Comparison of ENCODE assay signal across 24 cellular contexts in genomic region chr6:42987533-42988451, GRCh38. TPM values are rescaled to one million over a fixed set of nuclear protein-coding genes. Genes with fewer than 3 reads are reported as not detected.
DNase-seq lines count a peak whose midpoint lies in the region; ATAC-seq, FAIRE-seq and TF ChIP-seq lines count a peak whose summit lies in the region.
"Had no signal": no experiment of that assay in that cellular context is flagged by ENCODE, and none has a peak within 500 bp of the region (broad histone marks: within the 10 kb centered on the region; RNA-seq: fewer than 3 reads in every experiment).

No MANE protein-coding gene starts in this region.

- H3K4me3 Mint-ChIP-seq in activated naive CD8-positive, alpha-beta T cell = peak overlapping the region; percentile 14
- no peak overlapping the region for H3K4me3 Mint-ChIP-seq in activated naive CD8-positive, alpha-beta T cell treated with anti-CD3 and anti-CD28 coated beads for 36 hours
- peak overlapping the region; percentile 87 to 97 for H3K4me3 Mint-ChIP-seq in effector memory CD8-positive, alpha-beta T cell
- H3K4me3 Mint-ChIP-seq in stimulated activated memory B cell treated with anti-CD40 and anti-IgM and Interleukin-4, amounts not matched to agents 10 μg/mL and 1 μg/mL and 100 μg/mL, for 72 hours = no peak overlapping the region
- H3K4me3 Mint-ChIP-seq: dendritic cell treated with granulocyte-macrophage colony-stimulating factor and Interleukin-4, amounts not matched to agents 40 ng/mL and 50 ng/mL, for 4 days had no signal

- TF ChIP-seq POLR2A in GM12891 (IDR thresholded peaks at IDR 0.05; ENCODE audit: low read depth, low read length) = no peak

- CTCF ChIA-PET in RWPE1 (lab: Yijun Ruan, JAX) = interaction anchor here (0.9 kb wide), 1 partner anchor 9 kb away, joined by 3 read pairs; the partner anchor contains the start of gene PEX6

- POLR2A ChIA-PET in RWPE1 (lab: Yijun Ruan, JAX; ENCODE audit: low non-redundant PET) = no interaction called here

- no peaks in the 10 kb centered on the region for H3K27me3 Mint-ChIP-seq in activated naive CD8-positive, alpha-beta T cell
- H3K27me3 Mint-ChIP-seq in activated naive CD8-positive, alpha-beta T cell treated with anti-CD3 and anti-CD28 coated beads for 36 hours = no peaks in the 10 kb centered on the region
- no peaks in the 10 kb centered on the region for H3K27me3 Mint-ChIP-seq in effector memory CD8-positive, alpha-beta T cell
- no peaks in the 10 kb centered on the region for H3K27me3 Mint-ChIP-seq in stimulated activated memory B cell treated with anti-CD40 and anti-IgM and Interleukin-4, amounts not matched to agents 10 μg/mL and 1 μg/mL and 100 μg/mL, for 72 hours
- H3K27me3 Mint-ChIP-seq: dendritic cell treated with granulocyte-macrophage colony-stimulating factor and Interleukin-4, amounts not matched to agents 40 ng/mL and 50 ng/mL, for 4 days had no signal

- H3K9me3 Mint-ChIP-seq in activated naive CD8-positive, alpha-beta T cell (ENCODE audit: low read depth) = no peaks in the 10 kb centered on the region
- H3K9me3 Mint-ChIP-seq in activated naive CD8-positive, alpha-beta T cell treated with anti-CD3 and anti-CD28 coated beads for 36 hours = no peaks in the 10 kb centered on the region
- no peaks in the 10 kb centered on the region for H3K9me3 Mint-ChIP-seq in effector memory CD8-positive, alpha-beta T cell
- H3K9me3 Mint-ChIP-seq in stimulated activated memory B cell treated with anti-CD40 and anti-IgM and Interleukin-4, amounts not matched to agents 10 μg/mL and 1 μg/mL and 100 μg/mL, for 72 hours = no peaks in the 10 kb centered on the region
- H3K9me3 Mint-ChIP-seq: dendritic cell treated with granulocyte-macrophage colony-stimulating factor and Interleukin-4, amounts not matched to agents 40 ng/mL and 50 ng/mL, for 4 days; immature natural killer cell had no signal

- no peak overlapping the region for H3K27ac Mint-ChIP-seq in activated naive CD8-positive, alpha-beta T cell
- no peak overlapping the region for H3K27ac Mint-ChIP-seq in activated naive CD8-positive, alpha-beta T cell treated with anti-CD3 and anti-CD28 coated beads for 36 hours
- H3K27ac Mint-ChIP-seq in effector memory CD8-positive, alpha-beta T cell = peak overlapping the region; percentile 63 to 95
- H3K27ac Mint-ChIP-seq in stimulated activated memory B cell treated with anti-CD40 and anti-IgM and Interleukin-4, amounts not matched to agents 10 μg/mL and 1 μg/mL and 100 μg/mL, for 72 hours = peak overlapping the region; percentile 81

- peak overlapping the region; percentile 12 for H3K27ac ChIP-seq in RWPE1
- H3K27ac ChIP-seq: C4-2B, left ventricle myocardium inferior had no signal

- no peaks in the 10 kb centered on the region for H3K36me3 Mint-ChIP-seq in activated naive CD8-positive, alpha-beta T cell
- peaks cover 4% of the 10 kb centered on the region for H3K36me3 Mint-ChIP-seq in activated naive CD8-positive, alpha-beta T cell treated with anti-CD3 and anti-CD28 coated beads for 36 hours
- peaks cover 29% of the 10 kb centered on the region for H3K36me3 Mint-ChIP-seq in effector memory CD8-positive, alpha-beta T cell (ENCODE audit: insufficient read depth)
- H3K36me3 Mint-ChIP-seq in stimulated activated memory B cell treated with anti-CD40 and anti-IgM and Interleukin-4, amounts not matched to agents 10 μg/mL and 1 μg/mL and 100 μg/mL, for 72 hours = peaks cover 31% of the 10 kb centered on the region

- no peak for TF ChIP-seq CTCF in RWPE1 (conservative IDR thresholded peaks at IDR 0.05; ENCODE audit: low read depth)

- DNase-seq in activated naive CD8-positive, alpha-beta T cell treated with anti-CD3 and anti-CD28 coated beads for 36 hours = no peak
- DNase-seq in RWPE1 (ENCODE audit: low spot score) (no peak), NOMO-1 treated with DMSO at 0.1 percent for 48 hours (lab: John Stamatoyannopoulos, UW; ENCODE audit: unreplicated experiment) (no peak), GM12891 (ENCODE audit: insufficient read length, low spot score) (no peak)
- no peak for DNase-seq in effector memory CD8-positive, alpha-beta T cell
- DNase-seq in stimulated activated naive CD4-positive, alpha-beta T cell (lab: John Stamatoyannopoulos, UW) = no peak
- DNase-seq: activated CD4-positive, CD25-positive, alpha-beta regulatory T cell treated with anti-CD3 and anti-CD28 coated beads, Interleukin-2, amount 50 U/mL, for 72 hours; activated T-cell treated with anti-CD3 and anti-CD28 coated beads, Interleukin-2, amount 50 U/mL, for 48 hours; DMS79; immature natural killer cell; Karpas-422; left ventricle myocardium inferior; midbrain; NCI-H1092; NCI-H2081; Peyer's patch; retina; T-helper 9 cell had no signal

- H3K4me1 Mint-ChIP-seq in activated naive CD8-positive, alpha-beta T cell (ENCODE audit: low read depth) = peaks cover 49% of the 10 kb centered on the region
- H3K4me1 Mint-ChIP-seq in activated naive CD8-positive, alpha-beta T cell treated with anti-CD3 and anti-CD28 coated beads for 36 hours = peaks cover 41% of the 10 kb centered on the region
- peaks cover 44 to 53% of the 10 kb centered on the region in 2 donors for H3K4me1 Mint-ChIP-seq in effector memory CD8-positive, alpha-beta T cell (ENCODE audit: low read depth in 2 of 2)
- peaks cover 46% of the 10 kb centered on the region for H3K4me1 Mint-ChIP-seq in stimulated activated memory B cell treated with anti-CD40 and anti-IgM and Interleukin-4, amounts not matched to agents 10 μg/mL and 1 μg/mL and 100 μg/mL, for 72 hours

- ATAC-seq in effector memory CD8-positive, alpha-beta T cell (replicated peaks) = no peak
- no peak for ATAC-seq in stimulated activated memory B cell treated with anti-CD40 and anti-IgM and Interleukin-4, amounts not matched to agents 10 μg/mL and 1 μg/mL and 100 μg/mL, for 72 hours

- no peak for FAIRE-seq in GM12891 (lab: Jason Lieb, UNC)
- FAIRE-seq: bronchial epithelial cell had no signal

TF ChIP-seq in GM12891, 5 proteins besides CTCF, POLR2A, EP300 and RAD21:
- no peak for TF ChIP-seq SPI1 (IDR thresholded peaks at IDR 0.05; ENCODE audit: low read depth, low read length)
- no peak for TF ChIP-seq PAX5 (IDR thresholded peaks at IDR 0.05; ENCODE audit: insufficient read depth, low read length, severe bottlenecking)
- TF ChIP-seq TAF1 (IDR thresholded peaks at IDR 0.05; ENCODE audit: low read depth, low read length) = no peak
- no peak for TF ChIP-seq POLR2AphosphoS5 (IDR thresholded peaks at IDR 0.05; ENCODE audit: low read depth, low read length)
- TF ChIP-seq POU2F2 (IDR thresholded peaks at IDR 0.05; ENCODE audit: low read depth, low read length) = no peak
TF ChIP-seq in GM12891: peak in this region for 0.

RNA-seq across cellular contexts. Expression of gene PPP2R5D, which starts 3.4 kb away (rescaled TPM):
- total RNA-seq in activated naive CD8-positive, alpha-beta T cell treated with anti-CD3 and anti-CD28 coated beads for 36 hours = 10 to 100 TPM; 43.0 to 43.4 TPM
- polyA plus RNA-seq in GM12891 (2012; ENCODE audit: low read depth, missing spikeins) = 19.7 TPM

RNA-seq across cellular contexts. Expression of gene PEX6, which starts 8.8 kb away (rescaled TPM):
- 10 to 100 TPM; 15.2 to 16.7 TPM for total RNA-seq in activated naive CD8-positive, alpha-beta T cell treated with anti-CD3 and anti-CD28 coated beads for 36 hours
- 6.4 TPM for polyA plus RNA-seq in GM12891 (2012; ENCODE audit: low read depth, missing spikeins)

RNA-seq across cellular contexts. Expression of gene MEA1, which starts 26.0 kb away (rescaled TPM):
- 100 to 1,000 TPM in 1 of 2 experiments, 10 to 100 TPM in 1; 98.6 to 105 TPM for total RNA-seq in activated naive CD8-positive, alpha-beta T cell treated with anti-CD3 and anti-CD28 coated beads for 36 hours
- 84.2 TPM for polyA plus RNA-seq in GM12891 (2012; ENCODE audit: low read depth, missing spikeins)

RNA-seq across cellular contexts. Expression of gene KLHDC3, which starts 26.3 kb away (rescaled TPM):
- total RNA-seq in activated naive CD8-positive, alpha-beta T cell treated with anti-CD3 and anti-CD28 coated beads for 36 hours = 10 to 100 TPM; 65.8 to 66.1 TPM
- polyA plus RNA-seq in GM12891 (2012; ENCODE audit: low read depth, missing spikeins) = 50.5 TPM

RNA-seq across cellular contexts. Expression of gene GNMT, which starts 27.2 kb away (rescaled TPM):
- total RNA-seq in activated naive CD8-positive, alpha-beta T cell treated with anti-CD3 and anti-CD28 coated beads for 36 hours = under 1 TPM; 0.20 to 0.35 TPM
- 0.26 TPM for polyA plus RNA-seq in GM12891 (2012; ENCODE audit: low read depth, missing spikeins)
- total RNA-seq: HT1080 had no signal

Comparison
In these comparisons a context has a peak if more than half of its experiments do, and no peak if none do; other contexts are left out.
1. H3K4me3 Mint-ChIP-seq: peak in activated naive CD8-positive, alpha-beta T cell (single experiment) and effector memory CD8-positive, alpha-beta T cell (2 of 2); none in activated naive CD8-positive, alpha-beta T cell treated with anti-CD3 and anti-CD28 coated beads for 36 hours (single experiment) and stimulated activated memory B cell treated with anti-CD40 and anti-IgM and Interleukin-4, amounts not matched to agents 10 μg/mL and 1 μg/mL and 100 μg/mL, for 72 hours (single experiment).
2. H3K27ac Mint-ChIP-seq: peak in effector memory CD8-positive, alpha-beta T cell (2 of 2) and stimulated activated memory B cell treated with anti-CD40 and anti-IgM and Interleukin-4, amounts not matched to agents 10 μg/mL and 1 μg/mL and 100 μg/mL, for 72 hours (single experiment); none in activated naive CD8-positive, alpha-beta T cell (single experiment) and activated naive CD8-positive, alpha-beta T cell treated with anti-CD3 and anti-CD28 coated beads for 36 hours (single experiment).